29 cellular contexts compared by ENCODE assay signal in the genomic region with DNA sequence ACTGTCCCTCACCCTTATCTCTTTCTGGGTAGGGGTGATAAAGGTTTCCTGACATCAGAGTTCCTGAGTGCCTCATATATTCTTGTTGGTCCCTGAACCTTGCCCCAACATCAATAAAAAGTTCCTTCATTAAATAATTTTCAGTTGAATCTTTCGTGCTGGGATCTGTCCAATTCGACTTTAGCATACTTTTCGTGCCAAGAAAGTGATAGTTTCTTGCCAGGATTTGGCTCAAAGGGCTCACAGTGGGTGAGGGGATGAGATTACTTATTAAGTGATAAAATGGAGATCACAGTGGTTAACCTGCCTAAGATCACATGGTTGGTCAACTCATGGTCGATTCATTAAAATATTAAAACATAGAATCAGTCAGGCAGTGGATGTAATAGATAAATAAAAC.
"Had no signal": no experiment of that assay in that cellular context is flagged by ENCODE, and none has a peak within 500 bp of the region (broad histone marks: within the 10 kb centered on the region; RNA-seq: fewer than 3 reads in every experiment).

No MANE protein-coding gene starts in this region.

- ATAC-seq: activated CD4-positive, CD25-positive, alpha-beta regulatory T cell treated with anti-CD3 and anti-CD28 coated beads, Interleukin-2, amount 50 U/mL, for 24 hours; activated CD8-positive, alpha-beta T cell treated with anti-CD3 and anti-CD28 coated beads for 36 hours; activated T-cell treated with anti-CD3 and anti-CD28 coated beads, Interleukin-2, amount 50 U/mL, for 4 hours; activated T-helper 17 cell treated with anti-CD3 and anti-CD28 coated beads, Interleukin-2, amount 50 U/mL, for 72 hours; esophagus mucosa; T-helper 17 cell had no signal

- FAIRE-seq: astrocyte, bronchial epithelial cell, frontal cortex had no signal

- H3K4me3 ChIP-seq: coronary artery, dorsolateral prefrontal cortex had no signal

- H3K27me3 ChIP-seq: brain microvascular endothelial cell had no signal

- DNase-seq: activated B cell treated with CpG ODN at 0.5 μM for 24 hours; activated CD4-positive, alpha-beta T cell treated with anti-CD3 and anti-CD28 coated beads for 48 hours; activated CD4-positive, alpha-beta T cell treated with anti-CD3 and anti-CD28 coated beads, Interleukin-2, amount 50 U/mL, for 1 hour; activated CD4-positive, alpha-beta T cell treated with anti-CD3 and anti-CD28 coated beads, Interleukin-2, amount 50 U/mL, for 48 hours; activated CD8-positive, alpha-beta memory T cell treated with anti-CD3 and anti-CD28 coated beads for 24 hours; activated CD8-positive, alpha-beta T cell treated with anti-CD3 and anti-CD28 coated beads for 36 hours; activated effector memory CD4-positive, alpha-beta T cell treated with Interleukin-2 at 50 U/mL for 16 hours; activated gamma-delta T cell treated with Interleukin-2 at 50 U/mL for 16 hours; activated naive CD4-positive, alpha-beta T cell treated with anti-CD3 and anti-CD28 coated beads, Interleukin-2, amount 50 U/mL, for 16 hours; activated naive CD4-positive, alpha-beta T cell treated with Interleukin-2 at 50 U/mL for 16 hours; activated T-cell treated with anti-CD3 and anti-CD28 coated beads, Interleukin-2, amount 50 U/mL, for 4 hours; amniotic stem cell; anterior cingulate cortex; brain microvascular endothelial cell; dorsolateral prefrontal cortex; effector memory CD4-positive, alpha-beta T cell; endodermal cell; foreskin fibroblast; T-helper 1 cell; T-helper 17 cell; T1000; WERI-Rb-1 had no signal

- H3K27ac ChIP-seq: brain microvascular endothelial cell, coronary artery, dorsolateral prefrontal cortex, WERI-Rb-1 had no signal

- H3K36me3 ChIP-seq: brain microvascular endothelial cell, WERI-Rb-1 had no signal
